ENCODE assay signal across 27 cellular contexts in genomic region chr21:14712121-14712520, GRCh38.
DNase-seq lines count a peak whose midpoint lies in the region; ATAC-seq and TF ChIP-seq lines count a peak whose summit lies in the region.
"Had no signal": no experiment of that assay in that cellular context is flagged by ENCODE, and none has a peak within 500 bp of the region (broad histone marks: within the 10 kb centered on the region; RNA-seq: fewer than 3 reads in every experiment).

No MANE protein-coding gene starts in this region.

- in situ Hi-C loops in brain microvascular endothelial cell (cut with HindIII; ENCODE audit: low pct_ligation_motif_present, low sequenced_read_pairs), result no loop called here

- BruUV-seq in PC-9 (replicated peaks; lab: Mats Ljungman, UMichigan), result no TSS peak

- CTCF ChIA-PET in PC-9 (lab: Charles Lee), result no interaction called here

- no peak overlapping the region for H3K27ac Mint-ChIP-seq in endothelial cell (ENCODE audit: unreplicated experiment)
- H3K27ac Mint-ChIP-seq: activated B cell treated with CpG ODN at 0.5 μM for 24 hours; activated naive CD8-positive, alpha-beta T cell treated with anti-CD3 and anti-CD28 coated beads, Interleukin-2, amount 10 ng/mL, durations not matched to agents 7 days and 5 days; activated T-cell treated with anti-CD3 and anti-CD28 coated beads, Interleukin-2, amount 50 U/mL, for 24 hours; CD8-positive, alpha-beta T cell; mesothelial cell of epicardium had no signal

- H3F3A ChIP-seq in PC-9 (ENCODE audit: insufficient read depth, low read depth), result no peaks in the 10 kb centered on the region

- no peak overlapping the region for H3K4me3 Mint-ChIP-seq in endothelial cell (ENCODE audit: unreplicated experiment)
- H3K4me3 Mint-ChIP-seq: activated B cell treated with CpG ODN at 0.5 μM for 24 hours; activated naive CD8-positive, alpha-beta T cell treated with anti-CD3 and anti-CD28 coated beads, Interleukin-2, amount 10 ng/mL, durations not matched to agents 7 days and 5 days; activated T-cell treated with anti-CD3 and anti-CD28 coated beads, Interleukin-2, amount 50 U/mL, for 24 hours; CD8-positive, alpha-beta T cell; mesothelial cell of epicardium had no signal

- no peaks in the 10 kb centered on the region for H3K9me2 ChIP-seq in PC-9 (ENCODE audit: insufficient read depth)

- H3K36me3 ChIP-seq in brain microvascular endothelial cell (replicated peaks) (no peaks in the 10 kb centered on the region), PC-9 (ENCODE audit: low read depth) (no peaks in the 10 kb centered on the region)
- H3K36me3 ChIP-seq: BE2C, left lung, thyroid gland had no signal

- H3K4me1 Mint-ChIP-seq in endothelial cell (ENCODE audit: unreplicated experiment), result peaks cover 5% of the 10 kb centered on the region
- H3K4me1 Mint-ChIP-seq: activated B cell treated with CpG ODN at 0.5 μM for 24 hours had no signal

- H3K9me3 ChIP-seq in PC-9 (ENCODE audit: insufficient read depth, low read depth), result peaks cover 4% of the 10 kb centered on the region; the same call in 1 of the 2 replicates
- H3K9me3 ChIP-seq: BE2C, thyroid gland had no signal

- intact Hi-C loops in PC-9 (cut with micrococcal nuclease; ENCODE audit: unreplicated experiment), result no loop called here

- ATAC-seq in foreskin keratinocyte (no peak), GM21825 (IDR thresholded peaks at IDR 0.05; ENCODE audit: unreplicated experiment) (no peak), GM18870 (IDR thresholded peaks at IDR 0.05; ENCODE audit: unreplicated experiment) (no peak)
- ATAC-seq: CD8-positive, alpha-beta T cell; HCT116; HepG2; left lung; sciatic nerve had no signal

- no peak overlapping the region for H3K4me2 ChIP-seq in PC-9

- POLR2A ChIA-PET in PC-9 (lab: Charles Lee; ENCODE audit: unreplicated experiment), result interaction anchor here (0.5 kb wide), 1 partner anchor 353 kb away, joined by 3 read pairs; the partner anchor contains the start of gene NRIP1

- TF ChIP-seq CTCF in brain microvascular endothelial cell (IDR thresholded peaks at IDR 0.05; ENCODE audit: low read depth, low read length, missing control alignments) (no peak), foreskin keratinocyte (conservative IDR thresholded peaks at IDR 0.05) (no peak), endothelial cell (IDR thresholded peaks at IDR 0.05; ENCODE audit: unreplicated experiment) (no peak), PC-9 (conservative IDR thresholded peaks at IDR 0.05) (no peak)

- H3K27me3 ChIP-seq in brain microvascular endothelial cell (replicated peaks) (no peaks in the 10 kb centered on the region), foreskin keratinocyte (no peaks in the 10 kb centered on the region), PC-9 (ENCODE audit: insufficient read depth, low read depth) (no peaks in the 10 kb centered on the region)
- H3K27me3 ChIP-seq: BE2C, left lung, thyroid gland had no signal

- no peaks in the 10 kb centered on the region for H3K27me3 Mint-ChIP-seq in endothelial cell (ENCODE audit: unreplicated experiment)
- H3K27me3 Mint-ChIP-seq: activated B cell treated with CpG ODN at 0.5 μM for 24 hours; activated naive CD8-positive, alpha-beta T cell treated with anti-CD3 and anti-CD28 coated beads, Interleukin-2, amount 10 ng/mL, durations not matched to agents 7 days and 5 days; activated T-cell treated with anti-CD3 and anti-CD28 coated beads, Interleukin-2, amount 50 U/mL, for 24 hours had no signal

- DNase-seq in M059J (ENCODE audit: low read depth) (peak; percentile 25), brain microvascular endothelial cell (peak; percentile 63), foreskin keratinocyte (peak; percentile 46 to 61), skeletal muscle cell (ENCODE audit: low read depth) (peak; percentile 15), endothelial cell (ENCODE audit: low spot score) (no peak), PC-9 (no peak)
- DNase-seq: ACHN; activated B cell treated with CpG ODN at 0.5 μM for 24 hours; activated gamma-delta T cell; activated naive CD8-positive, alpha-beta T cell treated with anti-CD3 and anti-CD28 coated beads, Interleukin-2, amount 10 ng/mL, durations not matched to agents 7 days and 5 days; activated T-cell treated with anti-CD3 and anti-CD28 coated beads, Interleukin-2, amount 50 U/mL, for 24 hours; BE2C; CD8-positive, alpha-beta T cell; Karpas-422; left lung; NCI-H146; NCI-H2107; stimulated activated CD4-positive, alpha-beta T cell treated with anti-CD3 and anti-CD28 coated beads, Interleukin-4, amount 100 ng/mL, for 24 hours; thyroid gland had no signal

- no peak overlapping the region for H2AFZ ChIP-seq in PC-9

- H3K36me3 Mint-ChIP-seq in endothelial cell (ENCODE audit: low read depth, unreplicated experiment), result no peaks in the 10 kb centered on the region
- H3K36me3 Mint-ChIP-seq: CD8-positive, alpha-beta T cell had no signal

- H3K4me3 ChIP-seq in brain microvascular endothelial cell (ENCODE audit: low read depth, low read length) (no peak overlapping the region), skeletal muscle cell (ENCODE audit: low read depth, low read length) (no peak overlapping the region), PC-9 (no peak overlapping the region)
- H3K4me3 ChIP-seq: left lung, SK-N-MC, thyroid gland had no signal

- no peaks in the 10 kb centered on the region for H3K4me1 ChIP-seq in foreskin keratinocyte
- H3K4me1 ChIP-seq in PC-9 (replicated peaks; ENCODE audit: insufficient read depth), result no peaks in the 10 kb centered on the region
- H3K4me1 ChIP-seq: BE2C, left lung, thyroid gland had no signal

- no peaks in the 10 kb centered on the region for H3K79me2 ChIP-seq in PC-9 (ENCODE audit: low read depth)

- no peaks in the 10 kb centered on the region for H3K9me3 Mint-ChIP-seq in endothelial cell (ENCODE audit: unreplicated experiment)

- no peaks in the 10 kb centered on the region for H4K20me1 ChIP-seq in PC-9 (ENCODE audit: insufficient read depth)

- H3K27ac ChIP-seq in brain microvascular endothelial cell, result no peak overlapping the region
- H3K27ac ChIP-seq in foreskin keratinocyte, result no peak overlapping the region
- no peak overlapping the region for H3K27ac ChIP-seq in PC-9
- H3K27ac ChIP-seq: left lung, RWPE1, SK-N-MC, thyroid gland had no signal

Comparison
In these comparisons a context has a peak if more than half of its experiments do, and no peak if none do; other contexts are left out.
1. DNase-seq: peak in M059J (single experiment), brain microvascular endothelial cell (single experiment), foreskin keratinocyte (2 of 2) and skeletal muscle cell (single experiment); none in endothelial cell (single experiment) and PC-9 (0 of 2).